In genomic region chr15:25852696-25853524, GRCh38 we compare ENCODE assay signal across 13 cellular contexts. TPM values are rescaled to one million over a fixed set of nuclear protein-coding genes. Genes with fewer than 3 reads are reported as not detected.
DNase-seq lines count a peak whose midpoint lies in the region; ATAC-seq and TF ChIP-seq lines count a peak whose summit lies in the region.
"Had no signal": no experiment of that assay in that cellular context is flagged by ENCODE, and none has a peak within 500 bp of the region (broad histone marks: within the 10 kb centered on the region; RNA-seq: fewer than 3 reads in every experiment).

No MANE protein-coding gene starts in this region.

- DNase-seq in activated naive CD4-positive, alpha-beta T cell treated with Interleukin-2 at 50 U/mL for 16 hours, result no peak
- DNase-seq in activated CD8-positive, alpha-beta T cell treated with anti-CD3 and anti-CD28 coated beads for 36 hours, result no peak
- no peak for DNase-seq in fibroblast of the aortic adventitia (ENCODE audit: low read depth)
- DNase-seq in vagina (ENCODE audit: extremely low spot score in 2 of 2), result no peak
- no peak for DNase-seq in cerebellar nuclear complex (lab: John Stamatoyannopoulos, UW)
- no peak for DNase-seq in NK-92 treated with Interleukin-12 subunit alpha and Interleukin-12 subunit beta, amount 100 ng/mL, for 24 hours (lab: John Stamatoyannopoulos, UW)
- DNase-seq: AML-193; stimulated activated CD4-positive, alpha-beta T cell treated with anti-CD3 and anti-CD28 coated beads, Interleukin-15, amount 100 ng/mL, for 24 hours had no signal

- peak overlapping the region; percentile 12 for H3K27ac ChIP-seq in vagina

- POLR2A ChIA-PET in activated CD8-positive, alpha-beta T cell treated with anti-CD3 and anti-CD28 coated beads for 36 hours (lab: Charles Lee), result interaction anchor here (0.7 to 1.6 kb wide), 2 partner anchors 9 to 119 kb away, joined by 3 to 11 read pairs; partner anchors contain the start of gene ATP10A

- intact Hi-C loops in activated CD8-positive, alpha-beta T cell treated with anti-CD3 and anti-CD28 coated beads for 36 hours (cut with micrococcal nuclease), result no loop called here
- intact Hi-C loops in vagina (cut with DNase I), result no loop called here

- H3K36me3 ChIP-seq in vagina, result no peaks in the 10 kb centered on the region

- H3K36me3 Mint-ChIP-seq in activated naive CD4-positive, alpha-beta T cell treated with anti-CD3 and anti-CD28 coated beads, Interleukin-2, amount 50 U/mL, for 24 hours, result peaks cover 29% of the 10 kb centered on the region
- peaks cover 37% of the 10 kb centered on the region for H3K36me3 Mint-ChIP-seq in activated CD8-positive, alpha-beta T cell treated with anti-CD3 and anti-CD28 coated beads for 36 hours (ENCODE audit: low read depth)
- H3K36me3 Mint-ChIP-seq: brain had no signal

- H3K4me3 ChIP-seq in fibroblast of the aortic adventitia (ENCODE audit: low read depth, low read length) (no peak overlapping the region), vagina (no peak overlapping the region)

- no peak for ATAC-seq in activated CD8-positive, alpha-beta T cell treated with anti-CD3 and anti-CD28 coated beads for 36 hours
- ATAC-seq in GM18861 (IDR thresholded peaks at IDR 0.05; ENCODE audit: unreplicated experiment), result no peak
- ATAC-seq: esophagus mucosa, Right ventricle myocardium inferior had no signal

- TF ChIP-seq CTCF in activated CD8-positive, alpha-beta T cell treated with anti-CD3 and anti-CD28 coated beads for 36 hours (IDR thresholded peaks at IDR 0.05), result no peak
- peak; percentile 12 for TF ChIP-seq CTCF in fibroblast of the aortic adventitia (IDR thresholded peaks at IDR 0.05; ENCODE audit: insufficient read depth, low read length)
- TF ChIP-seq CTCF in vagina (IDR thresholded peaks at IDR 0.05), result no peak

- H3K27me3 Mint-ChIP-seq in activated naive CD4-positive, alpha-beta T cell treated with anti-CD3 and anti-CD28 coated beads, Interleukin-2, amount 50 U/mL, for 24 hours, result no peaks in the 10 kb centered on the region
- no peaks in the 10 kb centered on the region for H3K27me3 Mint-ChIP-seq in activated CD8-positive, alpha-beta T cell treated with anti-CD3 and anti-CD28 coated beads for 36 hours

- no peaks in the 10 kb centered on the region for H3K27me3 ChIP-seq in vagina

- H3K4me1 ChIP-seq in vagina, result peaks cover 28% of the 10 kb centered on the region

- peak overlapping the region; percentile 75 for H3K4me3 Mint-ChIP-seq in activated naive CD4-positive, alpha-beta T cell treated with anti-CD3 and anti-CD28 coated beads, Interleukin-2, amount 50 U/mL, for 24 hours
- H3K4me3 Mint-ChIP-seq in activated CD8-positive, alpha-beta T cell treated with anti-CD3 and anti-CD28 coated beads for 36 hours, result no peak overlapping the region

- CTCF ChIA-PET in activated CD8-positive, alpha-beta T cell treated with anti-CD3 and anti-CD28 coated beads for 36 hours (lab: Charles Lee), result no interaction called here

- H3K9me3 ChIP-seq in vagina, result no peaks in the 10 kb centered on the region

- H3K9me3 Mint-ChIP-seq in activated naive CD4-positive, alpha-beta T cell treated with anti-CD3 and anti-CD28 coated beads, Interleukin-2, amount 50 U/mL, for 24 hours, result no peaks in the 10 kb centered on the region
- peaks cover 3% of the 10 kb centered on the region for H3K9me3 Mint-ChIP-seq in activated CD8-positive, alpha-beta T cell treated with anti-CD3 and anti-CD28 coated beads for 36 hours

- peak overlapping the region; percentile 100 for H3K27ac Mint-ChIP-seq in activated naive CD4-positive, alpha-beta T cell treated with anti-CD3 and anti-CD28 coated beads, Interleukin-2, amount 50 U/mL, for 24 hours
- peak overlapping the region; percentile 100 for H3K27ac Mint-ChIP-seq in activated CD8-positive, alpha-beta T cell treated with anti-CD3 and anti-CD28 coated beads for 36 hours

- peaks cover 99% of the 10 kb centered on the region for H3K4me1 Mint-ChIP-seq in activated naive CD4-positive, alpha-beta T cell treated with anti-CD3 and anti-CD28 coated beads, Interleukin-2, amount 50 U/mL, for 24 hours
- peaks cover 85% of the 10 kb centered on the region for H3K4me1 Mint-ChIP-seq in activated CD8-positive, alpha-beta T cell treated with anti-CD3 and anti-CD28 coated beads for 36 hours (ENCODE audit: low read depth)

- no peak for TF ChIP-seq POLR2A in vagina (IDR thresholded peaks at IDR 0.05)

RNA-seq across cellular contexts. Expression of gene ATP10A, which starts 10.2 kb away (rescaled TPM):
- 10 to 100 TPM; 17.8 to 21.0 TPM for total RNA-seq in activated CD8-positive, alpha-beta T cell treated with anti-CD3 and anti-CD28 coated beads for 36 hours
- 4.4 and 5.8 TPM in 2 replicates for total RNA-seq in fibroblast of the aortic adventitia (ENCODE audit: low replicate concordance)
- 3.2 TPM for total RNA-seq in vagina
